Comparison of ENCODE assay signal across 15 cellular contexts in the genomic region with DNA sequence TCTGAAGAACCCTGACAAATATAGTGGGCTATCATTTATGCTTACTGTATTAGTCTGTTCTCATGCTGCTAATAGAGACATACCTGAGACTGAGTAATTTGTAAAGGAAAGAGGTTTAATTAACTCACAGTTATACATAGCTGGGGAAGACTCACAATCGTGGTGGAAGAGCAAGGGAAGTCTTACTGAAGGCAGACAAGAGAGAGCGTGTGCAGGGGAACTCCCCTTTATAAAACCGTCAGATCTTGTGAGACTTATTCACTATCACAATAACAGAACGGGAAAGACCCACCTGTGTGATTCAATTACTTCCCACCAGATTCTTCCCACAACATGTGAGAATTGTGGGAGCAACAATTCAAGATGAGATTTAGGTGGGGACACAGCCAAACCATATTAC.
DNase-seq lines count a peak whose midpoint lies in the region; ATAC-seq and TF ChIP-seq lines count a peak whose summit lies in the region.
"Had no signal": no experiment of that assay in that cellular context is flagged by ENCODE, and none has a peak within 500 bp of the region (broad histone marks: within the 10 kb centered on the region; RNA-seq: fewer than 3 reads in every experiment).

No MANE protein-coding gene starts in this region.

- H3K4me3 Mint-ChIP-seq in activated T-cell treated with anti-CD3 and anti-CD28 coated beads, Interleukin-2, amount 50 U/mL, for 72 hours: peak overlapping the region in 1 of 2 donors; percentile 4
- no peak overlapping the region for H3K4me3 Mint-ChIP-seq in CD4-positive, alpha-beta T cell
- H3K4me3 Mint-ChIP-seq in activated naive CD8-positive, alpha-beta T cell treated with anti-CD3 and anti-CD28 coated beads, Interleukin-2, amount 50 U/mL, for 24 hours: no peak overlapping the region
- H3K4me3 Mint-ChIP-seq: B cell; CD8-positive, alpha-beta memory T cell had no signal

- peaks cover 36% of the 10 kb centered on the region for H3K4me1 Mint-ChIP-seq in activated T-cell treated with anti-CD3 and anti-CD28 coated beads, Interleukin-2, amount 50 U/mL, for 72 hours (ENCODE audit: low read depth)
- peaks cover 24% of the 10 kb centered on the region for H3K4me1 Mint-ChIP-seq in CD4-positive, alpha-beta T cell (ENCODE audit: low read depth)
- peaks cover 22% of the 10 kb centered on the region for H3K4me1 Mint-ChIP-seq in activated naive CD8-positive, alpha-beta T cell treated with anti-CD3 and anti-CD28 coated beads, Interleukin-2, amount 50 U/mL, for 24 hours
- H3K4me1 Mint-ChIP-seq: B cell had no signal

- no peak overlapping the region for H3K27ac ChIP-seq in CD4-positive, alpha-beta T cell (ENCODE audit: low read depth, low read length)
- H3K27ac ChIP-seq: C4-2B, HL-60 had no signal

- H3K36me3 Mint-ChIP-seq in activated T-cell treated with anti-CD3 and anti-CD28 coated beads, Interleukin-2, amount 50 U/mL, for 72 hours (ENCODE audit: insufficient read depth in 2 of 2): no peaks in the 10 kb centered on the region
- no peaks in the 10 kb centered on the region for H3K36me3 Mint-ChIP-seq in CD4-positive, alpha-beta T cell (ENCODE audit: low read depth)
- no peaks in the 10 kb centered on the region for H3K36me3 Mint-ChIP-seq in activated naive CD8-positive, alpha-beta T cell treated with anti-CD3 and anti-CD28 coated beads, Interleukin-2, amount 50 U/mL, for 24 hours (ENCODE audit: low read depth)
- H3K36me3 Mint-ChIP-seq: CD8-positive, alpha-beta memory T cell had no signal

- H3K4me3 ChIP-seq in mucosa of descending colon: no peak overlapping the region
- H3K4me3 ChIP-seq: HAP-1 had no signal

- H3K9me3 ChIP-seq in CD4-positive, alpha-beta T cell (ENCODE audit: control insufficient read depth, low read length): no peaks in the 10 kb centered on the region
- H3K9me3 ChIP-seq in mucosa of descending colon: peaks cover 43% of the 10 kb centered on the region
- H3K9me3 ChIP-seq: Caco-2, HAP-1 had no signal

- H3K9me3 Mint-ChIP-seq in activated T-cell treated with anti-CD3 and anti-CD28 coated beads, Interleukin-2, amount 50 U/mL, for 72 hours: peaks cover 0 to 1% of the 10 kb centered on the region in 2 donors
- H3K9me3 Mint-ChIP-seq in CD4-positive, alpha-beta T cell: no peaks in the 10 kb centered on the region
- H3K9me3 Mint-ChIP-seq in activated naive CD8-positive, alpha-beta T cell treated with anti-CD3 and anti-CD28 coated beads, Interleukin-2, amount 50 U/mL, for 24 hours: no peaks in the 10 kb centered on the region

- peak in 1 of 2 donors; percentile 4 for DNase-seq in activated T-cell treated with anti-CD3 and anti-CD28 coated beads, Interleukin-2, amount 50 U/mL, for 72 hours
- no peak for DNase-seq in activated T-cell treated with anti-CD3 and anti-CD28 coated beads, Interleukin-2, amount 50 U/mL, for 48 hours
- DNase-seq in CD4-positive, alpha-beta T cell: no peak
- no peak for DNase-seq in activated naive CD8-positive, alpha-beta T cell treated with anti-CD3 and anti-CD28 coated beads, Interleukin-2, amount 50 U/mL, for 24 hours
- no peak for DNase-seq in stimulated activated naive CD8-positive, alpha-beta T cell treated with anti-CD3 and anti-CD28 coated beads, Interleukin-15, Interleukin-2, amounts not matched to agents 100 U/mL and 50 U/mL, for 24 hours
- no peak for DNase-seq in mucosa of descending colon
- DNase-seq in stimulated activated CD8-positive, alpha-beta memory T cell treated with anti-CD3 and anti-CD28 coated beads, Interleukin-4, amount 100 ng/mL, for 48 hours: no peak
- DNase-seq: Caco-2; CD8-positive, alpha-beta memory T cell; DND-41; GDM1 had no signal

- H3K4me1 ChIP-seq in mucosa of descending colon (ENCODE audit: low read depth): no peaks in the 10 kb centered on the region
- H3K4me1 ChIP-seq: Caco-2, HAP-1 had no signal

- POLR2A ChIA-PET in CD4-positive, alpha-beta T cell (lab: Charles Lee): no interaction called here

- ATAC-seq in activated T-cell treated with anti-CD3 and anti-CD28 coated beads, Interleukin-2, amount 50 U/mL, for 72 hours (replicated peaks in 1 of 2): peak; percentile 48 to 61
- no peak for ATAC-seq in CD4-positive, alpha-beta T cell (ENCODE audit: poor library complexity)
- ATAC-seq in activated naive CD8-positive, alpha-beta T cell treated with anti-CD3 and anti-CD28 coated beads, Interleukin-2, amount 50 U/mL, for 24 hours: peak; percentile 70
- ATAC-seq in stimulated activated naive CD8-positive, alpha-beta T cell treated with anti-CD3 and anti-CD28 coated beads, Interleukin-15, Interleukin-2, amounts not matched to agents 100 U/mL and 50 U/mL, for 24 hours: peak; percentile 45
- ATAC-seq in mucosa of descending colon: no peak

- intact Hi-C loops in CD4-positive, alpha-beta T cell (cut with DNase I, micrococcal nuclease): no loop called here
- intact Hi-C loops in mucosa of descending colon (cut with DNase I, micrococcal nuclease): no loop called here

- no peaks in the 10 kb centered on the region for H3K27me3 ChIP-seq in CD4-positive, alpha-beta T cell (ENCODE audit: control insufficient read depth, insufficient read depth, low read length)

- no peak overlapping the region for H3K27ac Mint-ChIP-seq in activated T-cell treated with anti-CD3 and anti-CD28 coated beads, Interleukin-2, amount 50 U/mL, for 72 hours
- peak overlapping the region; percentile 8 for H3K27ac Mint-ChIP-seq in CD4-positive, alpha-beta T cell
- H3K27ac Mint-ChIP-seq in activated naive CD8-positive, alpha-beta T cell treated with anti-CD3 and anti-CD28 coated beads, Interleukin-2, amount 50 U/mL, for 24 hours: no peak overlapping the region
- H3K27ac Mint-ChIP-seq: B cell; CD8-positive, alpha-beta memory T cell had no signal

- TF ChIP-seq CTCF in CD4-positive, alpha-beta T cell (IDR thresholded peaks at IDR 0.05): no peak
- TF ChIP-seq CTCF in mucosa of descending colon (IDR thresholded peaks at IDR 0.05): no peak

- no peaks in the 10 kb centered on the region for H3K36me3 ChIP-seq in mucosa of descending colon (ENCODE audit: low read depth)
- H3K36me3 ChIP-seq: HAP-1 had no signal

- CTCF ChIA-PET in CD4-positive, alpha-beta T cell (lab: Charles Lee): no interaction called here

- H3K27me3 Mint-ChIP-seq in activated T-cell treated with anti-CD3 and anti-CD28 coated beads, Interleukin-2, amount 50 U/mL, for 72 hours (ENCODE audit: low read depth): peaks cover 6% of the 10 kb centered on the region
- H3K27me3 Mint-ChIP-seq in CD4-positive, alpha-beta T cell: no peaks in the 10 kb centered on the region
- H3K27me3 Mint-ChIP-seq in activated naive CD8-positive, alpha-beta T cell treated with anti-CD3 and anti-CD28 coated beads, Interleukin-2, amount 50 U/mL, for 24 hours: no peaks in the 10 kb centered on the region
- H3K27me3 Mint-ChIP-seq: B cell; CD8-positive, alpha-beta memory T cell had no signal

Comparison
In these comparisons a context has a peak if more than half of its experiments do, and no peak if none do; other contexts are left out.
1. ATAC-seq: peak in activated T-cell treated with anti-CD3 and anti-CD28 coated beads, Interleukin-2, amount 50 U/mL, for 72 hours (2 of 2), activated naive CD8-positive, alpha-beta T cell treated with anti-CD3 and anti-CD28 coated beads, Interleukin-2, amount 50 U/mL, for 24 hours (single experiment) and stimulated activated naive CD8-positive, alpha-beta T cell treated with anti-CD3 and anti-CD28 coated beads, Interleukin-15, Interleukin-2, amounts not matched to agents 100 U/mL and 50 U/mL, for 24 hours (single experiment); none in CD4-positive, alpha-beta T cell (single experiment) and mucosa of descending colon (single experiment).